ENCODE assay signal across 9 cellular contexts in genomic region chr6:25404693-25405169, GRCh38.
DNase-seq lines count a peak whose midpoint lies in the region; ATAC-seq and TF ChIP-seq lines count a peak whose summit lies in the region.
"Had no signal": no experiment of that assay in that cellular context is flagged by ENCODE, and none has a peak within 500 bp of the region (broad histone marks: within the 10 kb centered on the region; RNA-seq: fewer than 3 reads in every experiment).

No MANE protein-coding gene starts in this region.

- peak overlapping the region; percentile 80 for H3K4me2 ChIP-seq in OCI-LY3 (ENCODE audit: low read length)
- H3K4me2 ChIP-seq in PC-9 = no peak overlapping the region

- intact Hi-C loops in PC-9 (cut with micrococcal nuclease; ENCODE audit: unreplicated experiment) = no loop called here

- CTCF ChIA-PET in PC-9 (lab: Charles Lee) = no interaction called here

- H3K9me3 ChIP-seq in OCI-LY3 (ENCODE audit: insufficient read depth, low read length) = no peaks in the 10 kb centered on the region; the same call in 1 of the 2 replicates
- no peaks in the 10 kb centered on the region for H3K9me3 ChIP-seq in adipocyte (ENCODE audit: control insufficient read depth, low read length)
- no peaks in the 10 kb centered on the region for H3K9me3 ChIP-seq in PC-9 (ENCODE audit: insufficient read depth, low read depth)

- POLR2A ChIA-PET in PC-9 (lab: Charles Lee; ENCODE audit: unreplicated experiment) = no interaction called here

- H3K9ac ChIP-seq in OCI-LY3 (ENCODE audit: low read length) = no peak overlapping the region
- H3K9ac ChIP-seq in adipocyte (ENCODE audit: low read length) = peak overlapping the region; percentile 48

- H3K27me3 ChIP-seq in OCI-LY3 (ENCODE audit: low read depth, low read length) (no peaks in the 10 kb centered on the region), adipocyte (replicated peaks; ENCODE audit: control insufficient read depth, insufficient read depth, low read length) (no peaks in the 10 kb centered on the region), PC-9 (ENCODE audit: insufficient read depth, low read depth) (no peaks in the 10 kb centered on the region)

- H3K4me3 ChIP-seq in OCI-LY3 (ENCODE audit: low read length) (peak overlapping the region; percentile 55), adipocyte (ENCODE audit: low read length) (peak overlapping the region; percentile 56), PC-9 (no peak overlapping the region)
- H3K4me3 ChIP-seq: K562 had no signal

- TF ChIP-seq CTCF in OCI-LY3 (IDR thresholded peaks at IDR 0.05; ENCODE audit: low read depth, low read length) (no peak), PC-9 (conservative IDR thresholded peaks at IDR 0.05) (no peak)

- no TSS peak for BruUV-seq in PC-9 (replicated peaks; lab: Mats Ljungman, UMichigan)

- no peaks in the 10 kb centered on the region for H3K9me2 ChIP-seq in PC-9 (ENCODE audit: insufficient read depth)

- H3K79me2 ChIP-seq in OCI-LY3 (ENCODE audit: low read length) = no peaks in the 10 kb centered on the region
- H3K79me2 ChIP-seq in PC-9 (ENCODE audit: low read depth) = no peaks in the 10 kb centered on the region

- H4K20me1 ChIP-seq in OCI-LY3 (ENCODE audit: insufficient read depth, low read length) (no peaks in the 10 kb centered on the region), PC-9 (ENCODE audit: insufficient read depth) (no peaks in the 10 kb centered on the region)

- H3F3A ChIP-seq in PC-9 (ENCODE audit: insufficient read depth, low read depth) = peaks cover 3% of the 10 kb centered on the region; the same call in 1 of the 2 replicates

- H3K27ac ChIP-seq in OCI-LY3 (ENCODE audit: low read length) (no peak overlapping the region), PC-9 (no peak overlapping the region)

- H2AFZ ChIP-seq in OCI-LY3 (ENCODE audit: low read depth, low read length) (no peak overlapping the region), PC-9 (no peak overlapping the region)

- ATAC-seq in GM18861 (IDR thresholded peaks at IDR 0.05; ENCODE audit: unreplicated experiment) = peak; percentile 76
- peak; percentile 89 for ATAC-seq in HG02763 (IDR thresholded peaks at IDR 0.05; ENCODE audit: unreplicated experiment)
- no peak for ATAC-seq in SK-N-SH treated with all-trans-retinoic acid at 6 μM for 48 hours
- ATAC-seq: K562 had no signal

- DNase-seq in adipocyte (ENCODE audit: low read depth) = no peak
- peak; percentile 20 for DNase-seq in stimulated activated CD4-positive, alpha-beta T cell treated with anti-CD3 and anti-CD28 coated beads, Interleukin-4, amount 100 ng/mL, for 24 hours
- DNase-seq in PC-9 = no peak
- DNase-seq in midbrain (lab: John Stamatoyannopoulos, UW) = no peak

- no peaks in the 10 kb centered on the region for H3K36me3 ChIP-seq in OCI-LY3 (replicated peaks; ENCODE audit: low read depth, low read length)
- H3K36me3 ChIP-seq in adipocyte (ENCODE audit: control insufficient read depth, insufficient read depth, low read length, severe bottlenecking) = no peaks in the 10 kb centered on the region
- no peaks in the 10 kb centered on the region for H3K36me3 ChIP-seq in PC-9 (ENCODE audit: low read depth)

- H3K4me1 ChIP-seq in OCI-LY3 (ENCODE audit: low read length) (peaks cover 13% of the 10 kb centered on the region), adipocyte (ENCODE audit: control insufficient read depth, insufficient read depth, low read length) (peaks cover 12% of the 10 kb centered on the region), PC-9 (replicated peaks; ENCODE audit: insufficient read depth) (no peaks in the 10 kb centered on the region)

TF ChIP-seq in SK-N-SH treated with all-trans-retinoic acid at 6 μM for 48 hours, 23 proteins besides CTCF, POLR2A, EP300 and RAD21:
- TF ChIP-seq BACH2 (CRISPR knock-in tag; IDR thresholded peaks at IDR 0.05; ENCODE audit: borderline replicate concordance) (no peak), CREB5 (CRISPR knock-in tag; IDR thresholded peaks at IDR 0.05; ENCODE audit: low read depth) (no peak)
